ENCODE assay signal across 18 cellular contexts in the genomic region with DNA sequence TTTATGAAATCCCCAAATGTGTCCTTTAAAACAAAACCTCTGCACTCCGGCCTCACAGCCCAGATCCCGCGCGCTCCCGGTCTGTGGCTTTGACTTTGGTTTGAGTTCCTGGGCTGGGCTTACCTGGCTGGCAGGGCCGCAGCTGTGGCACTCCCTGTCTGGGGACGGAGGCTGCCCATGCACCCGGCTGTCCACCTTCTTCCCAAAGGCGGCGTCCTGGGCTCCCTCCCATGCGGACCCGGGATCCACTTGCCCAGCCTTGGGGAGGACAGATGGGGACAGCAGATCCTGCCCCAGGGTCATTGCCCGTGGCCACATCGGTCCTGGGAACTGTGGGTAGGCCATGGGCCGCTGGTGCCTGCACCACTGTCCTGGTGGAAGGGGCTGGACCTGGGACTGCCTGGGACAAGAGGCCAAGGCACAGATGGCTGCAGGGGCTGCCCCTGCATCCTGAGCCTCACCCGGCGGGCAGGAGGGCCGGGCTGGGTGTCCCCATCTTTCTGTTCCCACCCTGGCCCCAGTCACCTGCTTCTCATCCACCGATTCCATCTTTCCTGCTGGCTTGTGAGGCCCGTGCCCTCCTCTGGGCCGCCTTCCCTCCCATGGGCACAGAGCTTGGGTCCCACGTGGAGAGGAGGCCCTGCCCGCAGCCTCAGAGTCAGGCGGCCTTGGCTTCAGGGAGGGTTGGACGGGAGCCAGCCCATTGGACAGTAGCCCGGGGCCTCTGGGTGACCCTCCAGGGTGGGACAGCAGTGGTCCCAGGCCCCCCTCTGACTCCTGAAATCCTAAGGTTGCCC. TPM values are rescaled to one million over a fixed set of nuclear protein-coding genes. Genes with fewer than 3 reads are reported as not detected.
DNase-seq lines count a peak whose midpoint lies in the region; ATAC-seq and TF ChIP-seq lines count a peak whose summit lies in the region.
"Had no signal": no experiment of that assay in that cellular context is flagged by ENCODE, and none has a peak within 500 bp of the region (broad histone marks: within the 10 kb centered on the region; RNA-seq: fewer than 3 reads in every experiment).

No MANE protein-coding gene starts in this region.

- no peak for DNase-seq in central memory CD8-positive, alpha-beta T cell (ENCODE audit: low spot score in 2 of 2)
- no peak for DNase-seq in memory B cell (ENCODE audit: low spot score in 2 of 2)
- no peak for DNase-seq in lower leg skin (ENCODE audit: low spot score in 2 of 2)
- DNase-seq in GDM1 (lab: John Stamatoyannopoulos, UW), result no peak
- DNase-seq in occipital lobe (lab: John Stamatoyannopoulos, UW), result no peak
- DNase-seq: CD4-positive, alpha-beta memory T cell; DND-41; H9; HFFc6; NCI-H1092 treated with DMSO at 0.1 percent for 48 hours; NCI-H146; NCI-H2029; NCI-H2227 treated with DMSO at 0.1 percent for 48 hours; NCI-H510A had no signal

- ATAC-seq in central memory CD8-positive, alpha-beta T cell (replicated peaks; ENCODE audit: extremely low read depth, poor library complexity, severe bottlenecking), result no peak
- ATAC-seq in memory B cell (ENCODE audit: low read depth), result no peak
- ATAC-seq in stimulated activated memory B cell treated with anti-CD40 and anti-IgM and Interleukin-4, amounts not matched to agents 10 μg/mL and 1 μg/mL and 100 μg/mL, for 72 hours, result no peak

- H3K9me3 ChIP-seq in BLaER1 treated with 17β-estradiol and CSF1 and Interleukin-3, amounts not matched to agents 10 nM and 100 nM (replicated peaks in 1 of 11), result no peaks in the 10 kb centered on the region

- H3K4me1 Mint-ChIP-seq in central memory CD8-positive, alpha-beta T cell, result peaks cover 28% of the 10 kb centered on the region
- peaks cover 30% of the 10 kb centered on the region for H3K4me1 Mint-ChIP-seq in memory B cell
- peaks cover 63% of the 10 kb centered on the region for H3K4me1 Mint-ChIP-seq in stimulated activated memory B cell treated with anti-CD40 and anti-IgM and Interleukin-4, amounts not matched to agents 10 μg/mL and 1 μg/mL and 100 μg/mL, for 72 hours

- H3K36me3 ChIP-seq in BLaER1 treated with 17β-estradiol and CSF1 and Interleukin-3, amounts not matched to agents 10 nM and 100 nM, result peaks cover 10 to 42% (median 18%) of the 10 kb centered on the region in 11 experiments; a peak in 18 of 22 replicates

- H3K9me3 Mint-ChIP-seq in central memory CD8-positive, alpha-beta T cell, result no peaks in the 10 kb centered on the region
- no peaks in the 10 kb centered on the region for H3K9me3 Mint-ChIP-seq in memory B cell
- H3K9me3 Mint-ChIP-seq in stimulated activated memory B cell treated with anti-CD40 and anti-IgM and Interleukin-4, amounts not matched to agents 10 μg/mL and 1 μg/mL and 100 μg/mL, for 72 hours, result no peaks in the 10 kb centered on the region
- H3K9me3 Mint-ChIP-seq: H9 had no signal

- no peak for TF ChIP-seq CTCF in lower leg skin (IDR thresholded peaks at IDR 0.05)

- H3K4me1 ChIP-seq in BLaER1 treated with 17β-estradiol and CSF1 and Interleukin-3, amounts not matched to agents 10 nM and 100 nM, result peaks cover 40 to 86% (median 74%) of the 10 kb centered on the region in 10 experiments

- H3K27me3 Mint-ChIP-seq in central memory CD8-positive, alpha-beta T cell, result no peaks in the 10 kb centered on the region
- no peaks in the 10 kb centered on the region for H3K27me3 Mint-ChIP-seq in memory B cell
- H3K27me3 Mint-ChIP-seq in stimulated activated memory B cell treated with anti-CD40 and anti-IgM and Interleukin-4, amounts not matched to agents 10 μg/mL and 1 μg/mL and 100 μg/mL, for 72 hours, result no peaks in the 10 kb centered on the region
- H3K27me3 Mint-ChIP-seq: CD4-positive, alpha-beta memory T cell had no signal

- TF ChIP-seq POLR2A in lower leg skin (IDR thresholded peaks at IDR 0.05), result no peak

- peaks cover 77 to 97% (median 87%) of the 10 kb centered on the region in 11 experiments for H4K20me1 ChIP-seq in BLaER1 treated with 17β-estradiol and CSF1 and Interleukin-3, amounts not matched to agents 10 nM and 100 nM

- H3K27ac Mint-ChIP-seq in central memory CD8-positive, alpha-beta T cell (ENCODE audit: low read depth), result peak overlapping the region; percentile 88
- H3K27ac Mint-ChIP-seq in memory B cell, result peak overlapping the region; percentile 35
- peak overlapping the region; percentile 67 for H3K27ac Mint-ChIP-seq in stimulated activated memory B cell treated with anti-CD40 and anti-IgM and Interleukin-4, amounts not matched to agents 10 μg/mL and 1 μg/mL and 100 μg/mL, for 72 hours
- H3K27ac Mint-ChIP-seq: HFFc6 had no signal

- peak overlapping the region in 6 of 11 experiments; percentile 51 to 76 (median 62); a peak in 8 of 22 replicates for H3K9ac ChIP-seq in BLaER1 treated with 17β-estradiol and CSF1 and Interleukin-3, amounts not matched to agents 10 nM and 100 nM
- H3K9ac ChIP-seq: KMS-11 had no signal

- no peak overlapping the region for H3K4me3 Mint-ChIP-seq in central memory CD8-positive, alpha-beta T cell
- H3K4me3 Mint-ChIP-seq in memory B cell, result no peak overlapping the region
- H3K4me3 Mint-ChIP-seq in stimulated activated memory B cell treated with anti-CD40 and anti-IgM and Interleukin-4, amounts not matched to agents 10 μg/mL and 1 μg/mL and 100 μg/mL, for 72 hours, result no peak overlapping the region
- H3K4me3 Mint-ChIP-seq: H9, HFFc6 had no signal

- peak overlapping the region in 9 of 11 experiments; percentile 68 to 95 (median 85); a peak in 14 of 22 replicates for H3K4me2 ChIP-seq in BLaER1 treated with 17β-estradiol and CSF1 and Interleukin-3, amounts not matched to agents 10 nM and 100 nM
- H3K4me2 ChIP-seq: KMS-11 had no signal

- H3K36me3 Mint-ChIP-seq in central memory CD8-positive, alpha-beta T cell (ENCODE audit: insufficient read depth), result peaks cover 20% of the 10 kb centered on the region
- H3K36me3 Mint-ChIP-seq in memory B cell, result peaks cover 25% of the 10 kb centered on the region
- H3K36me3 Mint-ChIP-seq in stimulated activated memory B cell treated with anti-CD40 and anti-IgM and Interleukin-4, amounts not matched to agents 10 μg/mL and 1 μg/mL and 100 μg/mL, for 72 hours, result peaks cover 52% of the 10 kb centered on the region

- 85 to 89% methylated on average over 16 to 20 of the region's 26 CpGs for WGBS in lower leg skin, 2 donors

- no peak overlapping the region for H3K4me3 ChIP-seq in BLaER1 treated with 17β-estradiol and CSF1 and Interleukin-3, amounts not matched to agents 10 nM and 100 nM
- H3K4me3 ChIP-seq in lower leg skin (ENCODE audit: low read depth, poor library complexity, severe bottlenecking), result no peak overlapping the region

- H3K27ac ChIP-seq in BLaER1 treated with 17β-estradiol and CSF1 and Interleukin-3, amounts not matched to agents 10 nM and 100 nM, result peak overlapping the region in 7 of 11 experiments; percentile 40 to 85 (median 72); a peak in 9 of 22 replicates
- H3K27ac ChIP-seq: KMS-11, RWPE1 had no signal

- intact Hi-C loops in lower leg skin (cut with DNase I; ENCODE audit: low total_unique reads), result no loop called here

- peaks cover 0 to 14% (median 0%) of the 10 kb centered on the region in 11 experiments; a peak in 3 of 22 replicates for H3K27me3 ChIP-seq in BLaER1 treated with 17β-estradiol and CSF1 and Interleukin-3, amounts not matched to agents 10 nM and 100 nM

RNA-seq across cellular contexts. Expression of gene NFATC1, which starts 27.7 kb away (rescaled TPM):
- total RNA-seq in lower leg skin (10 to 100 TPM; 14.0 to 22.4 (median 15.0) TPM), occipital lobe (0.16 TPM)

Comparison
In these comparisons a context has a peak if more than half of its experiments do, and no peak if none do; other contexts are left out.
1. H3K27ac Mint-ChIP-seq: peak in every context shown above with its lines; median percentile 88 in central memory CD8-positive, alpha-beta T cell; 67 in stimulated activated memory B cell treated with anti-CD40 and anti-IgM and Interleukin-4, amounts not matched to agents 10 μg/mL and 1 μg/mL and 100 μg/mL, for 72 hours; 35 in memory B cell.
2. RNA of gene NFATC1, which starts 27.7 kb away (total RNA-seq): 14.0 to 22.4 TPM in lower leg skin; 0.16 TPM in occipital lobe (single experiment); every median in the first group is over 10 times any median in the second.